In the genomic region with DNA sequence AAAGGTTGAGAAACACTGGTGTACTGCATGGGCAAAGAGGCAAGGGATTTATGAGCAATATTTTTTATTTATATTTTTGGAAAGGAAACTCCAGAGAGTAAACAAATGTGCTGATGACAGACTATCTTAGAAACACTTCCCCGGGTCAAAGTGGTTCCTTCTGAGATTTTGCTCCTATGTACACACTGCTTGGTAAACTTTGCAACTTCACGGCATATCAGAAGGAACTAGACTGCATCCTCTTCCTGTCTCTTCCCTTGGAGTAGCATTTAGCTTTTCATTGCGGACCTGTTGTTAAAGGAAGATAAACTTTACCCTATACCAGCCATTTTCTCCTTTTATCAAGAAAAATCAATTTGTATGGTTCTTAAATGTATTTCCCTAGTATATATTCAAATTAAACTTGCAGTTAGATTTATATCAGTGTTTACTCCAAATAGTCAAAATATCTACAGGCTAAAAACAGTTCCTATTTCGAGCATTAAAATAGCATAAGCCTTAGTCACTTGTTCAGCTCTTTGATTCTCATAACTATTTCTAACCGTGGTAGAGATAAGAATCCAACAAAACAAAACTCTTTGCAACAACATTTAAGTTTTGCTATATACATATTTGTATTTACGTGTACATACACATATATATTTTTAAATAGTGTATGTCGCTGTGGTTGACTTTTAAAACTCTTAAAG, we compare ENCODE assay signal across 19 cellular contexts. TPM values are rescaled to one million over a fixed set of nuclear protein-coding genes. Genes with fewer than 3 reads are reported as not detected.
DNase-seq lines count a peak whose midpoint lies in the region; ATAC-seq and TF ChIP-seq lines count a peak whose summit lies in the region.
"Had no signal": no experiment of that assay in that cellular context is flagged by ENCODE, and none has a peak within 500 bp of the region (broad histone marks: within the 10 kb centered on the region; RNA-seq: fewer than 3 reads in every experiment).

No MANE protein-coding gene starts in this region.

- TF ChIP-seq POLR2A in gastroesophageal sphincter (IDR thresholded peaks at IDR 0.05) (no peak), suprapubic skin (IDR thresholded peaks at IDR 0.05) (no peak)

- peaks cover 56% of the 10 kb centered on the region for H3K36me3 Mint-ChIP-seq in nephron progenitor cell (ENCODE audit: low read depth)

- H3K9me3 Mint-ChIP-seq in nephron progenitor cell: no peaks in the 10 kb centered on the region
- H3K9me3 Mint-ChIP-seq: nephron had no signal

- H3K4me3 ChIP-seq in gastroesophageal sphincter (no peak overlapping the region), suprapubic skin (no peak overlapping the region)
- H3K4me3 ChIP-seq: lung had no signal

- WGBS in gastroesophageal sphincter (ENCODE audit: low coverage in 1 of 2), 2 donors: 61 to 62% methylated on average over 7 of the region's 7 CpGs
- 42% methylated on average over 7 of the region's 7 CpGs for WGBS in suprapubic skin

- H3K4me1 Mint-ChIP-seq in nephron progenitor cell: peaks cover 7% of the 10 kb centered on the region
- H3K4me1 Mint-ChIP-seq: activated CD4-positive, alpha-beta T cell treated with anti-CD3 and anti-CD28 coated beads for 36 hours; nephron had no signal

- peaks cover 0 to 57% of the 10 kb centered on the region in 2 donors for H3K36me3 ChIP-seq in gastroesophageal sphincter
- peaks cover 17% of the 10 kb centered on the region for H3K36me3 ChIP-seq in suprapubic skin

- no peak overlapping the region for H3K4me3 Mint-ChIP-seq in nephron progenitor cell
- H3K4me3 Mint-ChIP-seq: activated CD4-positive, alpha-beta T cell treated with anti-CD3 and anti-CD28 coated beads for 36 hours; nephron had no signal

- DNase-seq in GDM1 (lab: John Stamatoyannopoulos, UW) (peak; percentile 27), nephron progenitor cell (no peak), NCI-H1092 (lab: John Stamatoyannopoulos, UW) (no peak), hepatic stellate cell (ENCODE audit: low spot score) (no peak), suprapubic skin (ENCODE audit: low spot score in 2 of 2) (no peak)
- DNase-seq: activated CD4-positive, alpha-beta T cell treated with anti-CD3 and anti-CD28 coated beads for 36 hours; activated gamma-delta T cell treated with Interleukin-2 at 50 U/mL for 16 hours; effector CD8-positive, alpha-beta T cell; GF-D8; NCI-H187; SIG-M5; stimulated activated CD4-positive, alpha-beta T cell treated with anti-CD3 and anti-CD28 coated beads, Interleukin-2, amount 100 ng/mL, for 24 hours had no signal

- ATAC-seq in gastroesophageal sphincter: peak; percentile 22
- ATAC-seq in GM18498 (IDR thresholded peaks at IDR 0.05; ENCODE audit: unreplicated experiment): no peak
- ATAC-seq: activated CD4-positive, alpha-beta T cell treated with anti-CD3 and anti-CD28 coated beads for 36 hours had no signal

- H3K4me1 ChIP-seq in gastroesophageal sphincter (no peaks in the 10 kb centered on the region), suprapubic skin (peaks cover 3% of the 10 kb centered on the region)

- H3K9me3 ChIP-seq in gastroesophageal sphincter: no peaks in the 10 kb centered on the region
- H3K9me3 ChIP-seq in suprapubic skin: no peaks in the 10 kb centered on the region

- H3K27ac Mint-ChIP-seq in nephron progenitor cell: peak overlapping the region; percentile 25
- H3K27ac Mint-ChIP-seq: activated CD4-positive, alpha-beta T cell treated with anti-CD3 and anti-CD28 coated beads for 36 hours; nephron had no signal

- peak overlapping the region; percentile 6; the same call in 1 of the 2 replicates for H3K27ac ChIP-seq in VCaP
- no peak overlapping the region for H3K27ac ChIP-seq in gastroesophageal sphincter
- H3K27ac ChIP-seq in suprapubic skin: no peak overlapping the region

- TF ChIP-seq EP300 in gastroesophageal sphincter (IDR thresholded peaks at IDR 0.05) (no peak), suprapubic skin (IDR thresholded peaks at IDR 0.05) (no peak)

- TF ChIP-seq CTCF in VCaP (conservative IDR thresholded peaks at IDR 0.05) (no peak), gastroesophageal sphincter (IDR thresholded peaks at IDR 0.05) (no peak), nephron progenitor cell (IDR thresholded peaks at IDR 0.05) (no peak), suprapubic skin (IDR thresholded peaks at IDR 0.05) (no peak)

- H3K27me3 ChIP-seq in gastroesophageal sphincter (no peaks in the 10 kb centered on the region), suprapubic skin (no peaks in the 10 kb centered on the region)

- H3K27me3 Mint-ChIP-seq in nephron progenitor cell (ENCODE audit: low read depth, poor library complexity): no peaks in the 10 kb centered on the region
- H3K27me3 Mint-ChIP-seq: activated CD4-positive, alpha-beta T cell treated with anti-CD3 and anti-CD28 coated beads for 36 hours had no signal

RNA-seq across cellular contexts. Expression of a gene that starts 48.0 kb away (rescaled TPM):
- total RNA-seq in gastroesophageal sphincter: not detected
- not detected for total RNA-seq in suprapubic skin
- total RNA-seq: activated CD4-positive, alpha-beta T cell treated with anti-CD3 and anti-CD28 coated beads for 36 hours; HT1080; NCI-H460 had no signal

RNA-seq across cellular contexts. Expression of a gene that starts 55.5 kb away (rescaled TPM):
- 10 to 100 TPM in 3 of 4 donors, 1 to 10 TPM in 1; 4.4 to 25.3 (median 13.2) TPM for total RNA-seq in gastroesophageal sphincter
- 1 to 10 TPM; 2.0 to 7.1 (median 5.2) TPM for total RNA-seq in suprapubic skin
- total RNA-seq: activated CD4-positive, alpha-beta T cell treated with anti-CD3 and anti-CD28 coated beads for 36 hours; NCI-H460 had no signal
